Comparison of ENCODE assay signal across 20 cellular contexts in genomic region chr18:10508546-10508945, GRCh38. TPM values are rescaled to one million over a fixed set of nuclear protein-coding genes. Genes with fewer than 3 reads are reported as not detected.
"Had no signal": no experiment of that assay in that cellular context is flagged by ENCODE, and none has a peak within 500 bp of the region (broad histone marks: within the 10 kb centered on the region; RNA-seq: fewer than 3 reads in every experiment).

No MANE protein-coding gene starts in this region.

- ATAC-seq: gastrocnemius medialis; heart right ventricle; naive thymus-derived CD4-positive, alpha-beta T cell; right lobe of liver had no signal

- H3K4me1 Mint-ChIP-seq: endodermal cell; naive thymus-derived CD4-positive, alpha-beta T cell had no signal

- H3K4me3 Mint-ChIP-seq: endodermal cell; naive thymus-derived CD4-positive, alpha-beta T cell; nephron progenitor cell had no signal

- H3K4me3 ChIP-seq: coronary artery, gastrocnemius medialis, heart right ventricle, prostate gland, right lobe of liver, spleen had no signal

- DNase-seq: effector CD4-positive, alpha-beta T cell; endodermal cell; erythroblast; gastrocnemius medialis; heart right ventricle; hypothalamus; kidney glomerular epithelial cell; naive thymus-derived CD4-positive, alpha-beta T cell; nephron progenitor cell; right lobe of liver; spleen; stimulated activated CD4-positive, alpha-beta T cell treated with anti-CD3 and anti-CD28 coated beads, Interleukin-15, amount 100 ng/mL, for 24 hours; stimulated activated CD4-positive, alpha-beta T cell treated with anti-CD3 and anti-CD28 coated beads, Interleukin-2, amount 100 ng/mL, for 24 hours; stimulated activated CD4-positive, alpha-beta T cell treated with anti-CD3 and anti-CD28 coated beads, Interleukin-4, amount 100 ng/mL, for 4 hours; stimulated activated naive CD4-positive, alpha-beta T cell; trophoblast cell had no signal

- H3K27ac Mint-ChIP-seq: endodermal cell; naive thymus-derived CD4-positive, alpha-beta T cell; nephron progenitor cell had no signal

RNA-seq across cellular contexts. Expression of gene APCDD1, which starts 54.1 kb away (rescaled TPM):
- total RNA-seq: dermis microvascular lymphatic vessel endothelial cell, lung microvascular endothelial cell had no signal
- polyA plus RNA-seq: naive thymus-derived CD4-positive, alpha-beta T cell had no signal
